In genomic region chr6:131004387-131004755, GRCh38 we compare ENCODE assay signal across 18 cellular contexts. TPM values are rescaled to one million over a fixed set of nuclear protein-coding genes. Genes with fewer than 3 reads are reported as not detected.
DNase-seq lines count a peak whose midpoint lies in the region; ATAC-seq, FAIRE-seq and TF ChIP-seq lines count a peak whose summit lies in the region.
"Had no signal": no experiment of that assay in that cellular context is flagged by ENCODE, and none has a peak within 500 bp of the region (broad histone marks: within the 10 kb centered on the region; RNA-seq: fewer than 3 reads in every experiment).

No MANE protein-coding gene starts in this region.

- no peak overlapping the region for H3K18ac ChIP-seq in H1 (ENCODE audit: extremely low read depth, low read length)

- peaks cover 4% of the 10 kb centered on the region for H3K27me3 Mint-ChIP-seq in neural progenitor cell (ENCODE audit: insufficient read depth, low read depth)

- no peak overlapping the region for H3K4me3 Mint-ChIP-seq in neural progenitor cell

- no peak overlapping the region for H4K91ac ChIP-seq in H1 (replicated peaks; ENCODE audit: insufficient read length, low read length)

- no peak for FAIRE-seq in H1 (lab: Jason Lieb, UNC)
- FAIRE-seq: G401.6, RCC 7860 had no signal

- no peak overlapping the region for H4K8ac ChIP-seq in H1 (ENCODE audit: extremely low read depth, insufficient read depth, low read length)

- peaks cover 20% of the 10 kb centered on the region for H3K4me1 Mint-ChIP-seq in neural progenitor cell

- peaks cover 15% of the 10 kb centered on the region for H3K36me3 Mint-ChIP-seq in neural progenitor cell

- no peak overlapping the region for H2BK5ac ChIP-seq in H1 (ENCODE audit: low read depth, low read length)

- H2BK20ac ChIP-seq in H1 (ENCODE audit: low read length): no peak overlapping the region

- H3K9me3 ChIP-seq in H1 (ENCODE audit: insufficient read depth in 2 of 2, low read depth in 1 of 2, low read length in 1 of 2) (peaks cover 22 to 28% of the 10 kb centered on the region in 2 experiments), neural progenitor cell (ENCODE audit: low read depth) (peaks cover 16% of the 10 kb centered on the region), upper lobe of right lung (peaks cover 8% of the 10 kb centered on the region)

- 0 out of 2 replicates have a peak overlapping the region, but pooled peaks have one; percentile 2 for H2AK5ac ChIP-seq in H1 (ENCODE audit: low read depth, low read length)

- TF ChIP-seq CTCF in H1 (IDR thresholded peaks at IDR 0.05; ENCODE audit: control extremely low read depth in 1 of 3, insufficient read depth in 1 of 3, low read depth in 1 of 3, low read length in 3 of 3) (no peak), neural progenitor cell (IDR thresholded peaks at IDR 0.05) (no peak), upper lobe of right lung (IDR thresholded peaks at IDR 0.05) (no peak)

- intact Hi-C loops in upper lobe of right lung (cut with DNase I): no loop called here

- H4K5ac ChIP-seq in H1 (ENCODE audit: insufficient read length, low read depth, low read length): no peak overlapping the region

- CTCF ChIA-PET in H1 (lab: Charles Lee; ENCODE audit: partially characterized antibody): interaction anchor here (1.4 kb wide), 1 partner anchor 9 kb away, joined by 3 read pairs; no protein-coding TSS in a partner anchor

- DNase-seq in NCI-H82 (lab: John Stamatoyannopoulos, UW): peak; percentile 9
- DNase-seq in NCI-H82 treated with DMSO at 0.1 percent for 48 hours (lab: John Stamatoyannopoulos, UW; ENCODE audit: unreplicated experiment): no peak
- DNase-seq in H1 (ENCODE audit: low read depth in 1 of 2, low spot score in 2 of 2): no peak
- no peak for DNase-seq in neural progenitor cell (ENCODE audit: low spot score)
- no peak for DNase-seq in upper lobe of right lung
- DNase-seq in NCI-H2227 treated with DMSO at 0.1 percent for 48 hours (lab: John Stamatoyannopoulos, UW): no peak
- DNase-seq in NCI-H524 treated with DMSO at 0.1 percent for 48 hours (lab: John Stamatoyannopoulos, UW): no peak
- DNase-seq: Caco-2; NCI-H1436; NCI-H1930; NCI-H345; NCI-H526 treated with DMSO at 0.1 percent for 48 hours; NK-92 treated with Interleukin-12 subunit alpha and Interleukin-12 subunit beta, amount 100 ng/mL, for 24 hours; Right ventricle myocardium superior had no signal

- peaks cover 5% of the 10 kb centered on the region for H3K79me1 ChIP-seq in H1 (ENCODE audit: low read depth, low read length)

- no peak overlapping the region for H3K27ac Mint-ChIP-seq in neural progenitor cell

- TF ChIP-seq POLR2A in H1 (IDR thresholded peaks at IDR 0.05; ENCODE audit: control extremely low read depth in 1 of 2, low read depth in 2 of 2, low read length in 2 of 2): no peak

- TF ChIP-seq RAD21 in H1 (IDR thresholded peaks at IDR 0.05 in 1 of 2, conservative IDR thresholded peaks at IDR 0.05 in 1 of 2; ENCODE audit: low read depth in 2 of 2, low read length in 2 of 2): no peak

- no peak overlapping the region; the same call in 1 of the 2 replicates for H2BK12ac ChIP-seq in H1 (ENCODE audit: low read depth, low read length)

- POLR2A ChIA-PET in H1 (lab: Charles Lee; ENCODE audit: partially characterized antibody): no interaction called here

- no peaks in the 10 kb centered on the region for H3K27me3 ChIP-seq in H1 (replicated peaks in 1 of 4; ENCODE audit: control insufficient read depth in 3 of 4, extremely low read depth in 1 of 4, insufficient read depth in 3 of 4, low read length in 3 of 4)
- H3K27me3 ChIP-seq in neural progenitor cell: no peaks in the 10 kb centered on the region
- H3K27me3 ChIP-seq in upper lobe of right lung: no peaks in the 10 kb centered on the region

- TF ChIP-seq EP300 in H1 (IDR thresholded peaks at IDR 0.05; ENCODE audit: borderline replicate concordance in 1 of 2, low read depth in 2 of 2, low read length in 2 of 2): no peak

- H3K79me2 ChIP-seq in H1 (ENCODE audit: control insufficient read depth in 1 of 2, insufficient read depth in 2 of 2, low read length in 2 of 2): peaks cover 0 to 60% of the 10 kb centered on the region in 2 experiments; a peak in 3 of 4 replicates
- H3K79me2 ChIP-seq in neural progenitor cell (ENCODE audit: low read depth): peaks cover 47% of the 10 kb centered on the region

- H3K56ac ChIP-seq in H1 (replicated peaks; ENCODE audit: insufficient read length, low read depth, low read length): no peak overlapping the region

- H3K9me3 Mint-ChIP-seq in neural progenitor cell: peaks cover 27% of the 10 kb centered on the region

- H3K36me3 ChIP-seq in H1 (ENCODE audit: control insufficient read depth in 2 of 4, insufficient read depth in 4 of 4, low read length in 3 of 4) (peaks cover 0 to 4% (median 0%) of the 10 kb centered on the region in 4 experiments; a peak in 2 of 8 replicates), neural progenitor cell (no peaks in the 10 kb centered on the region), upper lobe of right lung (no peaks in the 10 kb centered on the region)

- H3K27ac ChIP-seq in H1 (ENCODE audit: low read depth, low read length): no peak overlapping the region
- no peak overlapping the region for H3K27ac ChIP-seq in neural progenitor cell
- H3K27ac ChIP-seq in upper lobe of right lung: no peak overlapping the region
- H3K27ac ChIP-seq: 22Rv1 had no signal

- no peak overlapping the region for H3K4me3 ChIP-seq in H1 (ENCODE audit: extremely low read depth in 1 of 4, insufficient read depth in 2 of 4, low read depth in 3 of 4, low read length in 4 of 4)
- no peak overlapping the region for H3K4me3 ChIP-seq in neural progenitor cell
- no peak overlapping the region for H3K4me3 ChIP-seq in upper lobe of right lung

- peaks cover 4% of the 10 kb centered on the region for H3F3A ChIP-seq in neural progenitor cell (ENCODE audit: low read depth)

- no peak overlapping the region for H3K14ac ChIP-seq in H1 (ENCODE audit: insufficient read length)

- H2AFZ ChIP-seq in H1 (ENCODE audit: low read length) (no peak overlapping the region), neural progenitor cell (replicated peaks) (no peak overlapping the region)

- no peak overlapping the region for H3K23ac ChIP-seq in H1 (ENCODE audit: insufficient read length)

- H3K4me2 ChIP-seq in H1 (ENCODE audit: insufficient read depth in 1 of 2, low read depth in 2 of 2, low read length in 2 of 2): 0 out of 4 replicates have a peak overlapping the region, but pooled peaks of 1 of the 2 experiments have one; percentile 9
- H3K4me2 ChIP-seq in neural progenitor cell: peak overlapping the region; percentile 34

- 85% methylated on average over 1 of the region's 1 CpG; no CpG with 5 or more reads in 1 of the 2 experiments for WGBS in H1 (ENCODE audit: extremely low coverage in 1 of 2, insufficient coverage in 1 of 2, insufficient read length in 1 of 2, insufficient replicate concordance in 2 of 2, low coverage in 1 of 2, low lambda C conversion rate in 2 of 2, missing lambda C conversion rate in 1 of 2), 2 experiments

- no peak overlapping the region for H2BK15ac ChIP-seq in H1 (ENCODE audit: low read length)

- no peak overlapping the region for H3K4ac ChIP-seq in H1 (replicated peaks; ENCODE audit: insufficient read length, low read depth, low read length)

- ATAC-seq in upper lobe of right lung (peak; percentile 19), GM19023 (IDR thresholded peaks at IDR 0.05; ENCODE audit: unreplicated experiment) (no peak)

- H4K20me1 ChIP-seq in H1 (replicated peaks in 1 of 2; ENCODE audit: control insufficient read depth in 1 of 2, insufficient read depth in 2 of 2, low read length in 2 of 2) (no peaks in the 10 kb centered on the region), neural progenitor cell (ENCODE audit: low read depth) (no peaks in the 10 kb centered on the region)

- H2BK120ac ChIP-seq in H1 (replicated peaks; ENCODE audit: low read depth, low read length): no peak overlapping the region

- H3K23me2 ChIP-seq in H1 (ENCODE audit: low read depth, low read length): 0 out of 2 replicates have a peak, but pooled peaks cover 2% of the 10 kb centered on the region

- H3K4me1 ChIP-seq in H1 (replicated peaks in 1 of 4; ENCODE audit: control insufficient read depth in 3 of 4, insufficient read depth in 4 of 4, low read length in 3 of 4) (peaks cover 7 to 11% (median 9%) of the 10 kb centered on the region in 4 experiments; a peak in 6 of 7 replicates), neural progenitor cell (peaks cover 31% of the 10 kb centered on the region), upper lobe of right lung (no peaks in the 10 kb centered on the region)

- H3K9ac ChIP-seq in H1 (replicated peaks in 1 of 4; ENCODE audit: extremely low read depth in 1 of 4, low read depth in 3 of 4, low read length in 3 of 4) (no peak overlapping the region), neural progenitor cell (no peak overlapping the region)

TF ChIP-seq in H1, 55 proteins besides CTCF, POLR2A, EP300 and RAD21:
- no peak for TF ChIP-seq ATF3 (IDR thresholded peaks at IDR 0.05; ENCODE audit: insufficient read depth, low read depth, low read length)

RNA-seq across cellular contexts. Expression of gene EPB41L2, which starts 58.7 kb away (rescaled TPM):
- total RNA-seq in H1 (2021; fragmentation: NEBNext Ultra II Directional; extraction: Animal tissue kit (Norgen Biotek cat#: 25700)): 123 and 125 TPM in 2 replicates
- polyA plus RNA-seq in H1 (2011; rRNA removed): 22.5 and 31.8 TPM in 2 replicates
- polyA plus RNA-seq in H1 (2011; cell fraction: cytosol; rRNA removed): 34.2 TPM
- polyA plus RNA-seq in H1 (2011; cell fraction: nucleus; rRNA removed): 55.8 TPM
- 53.6 to 96.1 TPM (median 59.3 TPM) in 4 replicates for polyA plus RNA-seq in H1 (2012, experiment 1 of 2)
- polyA plus RNA-seq in H1 (2012, experiment 2 of 2): 5.2 TPM
- 93.0 TPM for polyA plus RNA-seq in H1 (2013, experiment 1 of 2)
- 89.6 TPM for polyA plus RNA-seq in H1 (2013, experiment 2 of 2)
- 80.6 and 109 TPM in 2 replicates for polyA minus RNA-seq in H1 (2011; rRNA and poly(A)+ RNA removed)
- polyA minus RNA-seq in H1 (2011; cell fraction: cytosol; rRNA and poly(A)+ RNA removed): 30.3 TPM
- 86.1 TPM for polyA minus RNA-seq in H1 (2011; cell fraction: nucleus; rRNA and poly(A)+ RNA removed)
- 39.8 and 61.8 TPM in 2 replicates for total RNA-seq in neural progenitor cell (ENCODE audit: low replicate concordance)
- 174 TPM for total RNA-seq in upper lobe of right lung
